8 cellular contexts compared by ENCODE assay signal in the genomic region with DNA sequence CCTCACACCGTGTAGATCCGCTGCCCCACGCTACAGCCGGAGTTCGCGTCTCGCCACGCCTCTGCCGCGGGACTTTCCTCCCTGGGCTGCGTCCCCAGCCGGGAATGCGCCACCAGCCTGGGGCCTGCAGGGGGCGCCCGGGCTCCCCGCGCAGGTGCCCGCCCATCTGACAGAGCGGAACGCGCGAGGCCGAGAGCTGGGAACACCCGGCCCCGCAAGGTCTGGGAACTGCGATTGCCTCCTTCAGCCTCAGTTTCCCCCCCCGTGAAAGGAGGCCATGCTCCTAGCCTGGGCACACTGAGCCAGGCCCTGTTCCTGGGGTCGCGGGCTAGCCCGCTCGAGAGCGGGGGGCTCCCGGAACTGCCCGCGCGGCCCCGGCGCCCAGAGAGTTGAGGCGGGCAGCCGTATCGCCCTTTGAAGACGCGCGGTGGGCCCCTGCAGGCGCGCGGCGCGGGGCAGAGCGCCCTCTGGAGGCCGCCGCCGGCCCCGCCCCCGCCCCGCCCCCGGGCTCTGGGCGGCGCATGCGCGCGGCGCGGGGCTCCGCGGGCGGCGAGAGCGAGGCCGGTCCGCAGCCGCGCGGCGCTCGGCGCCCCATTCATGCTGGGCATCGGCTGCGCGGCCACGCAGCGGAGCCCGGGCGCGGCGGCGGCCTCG. TPM values are rescaled to one million over a fixed set of nuclear protein-coding genes. Genes with fewer than 3 reads are reported as not detected.
A peak's percentile ranks its signal among the peaks of the same experiment; 100 is the strongest.
DNase-seq lines count a peak whose midpoint lies in the region; ATAC-seq and TF ChIP-seq lines count a peak whose summit lies in the region.

A gene (plus strand): TSS at position 594 of the 654 bp plus-strand sequence. CDS start 5,479 bp downstream, outside the sequence.

- TF ChIP-seq CTCF in Peyer's patch (IDR thresholded peaks at IDR 0.05) (peak; percentile 82 to 99 (median 96)), fibroblast of mammary gland (conservative IDR thresholded peaks at IDR 0.05; ENCODE audit: control insufficient read depth, insufficient read depth, low read depth, low read length) (peak; percentile 57), nephron (IDR thresholded peaks at IDR 0.05; ENCODE audit: unreplicated experiment in 3 of 3) (peak; percentile 84 to 87 (median 86))

- WGBS in HUES64, result under 1% methylated on average over 88 of the region's 88 CpGs

- peaks cover 12% of the 10 kb centered on the region for H3K4me1 Mint-ChIP-seq in nephron
- peaks cover 25% of the 10 kb centered on the region for H3K4me1 Mint-ChIP-seq in stimulated activated naive CD8-positive, alpha-beta T cell treated with anti-CD3 and anti-CD28 coated beads, Interleukin-15, Interleukin-2, amounts not matched to agents 100 ng/mL and 50 ng/mL, for 24 hours (ENCODE audit: low read depth)

- peak within 1 kb of the TSS; percentile 75 to 85 (median 81) for H3K4me3 Mint-ChIP-seq in nephron
- H3K4me3 Mint-ChIP-seq in stimulated activated naive CD8-positive, alpha-beta T cell treated with anti-CD3 and anti-CD28 coated beads, Interleukin-15, Interleukin-2, amounts not matched to agents 100 ng/mL and 50 ng/mL, for 24 hours, result peak within 1 kb of the TSS; percentile 78

- H3K4me1 ChIP-seq in HUES64 (ENCODE audit: insufficient read depth, low read length) (peaks cover 12% of the 10 kb centered on the region; the same call in 1 of the 2 replicates), Peyer's patch (peaks cover 0 to 35% (median 8%) of the 10 kb centered on the region in 4 donors)

- no peak within 1 kb of the TSS for H3K27ac Mint-ChIP-seq in nephron
- H3K27ac Mint-ChIP-seq in stimulated activated naive CD8-positive, alpha-beta T cell treated with anti-CD3 and anti-CD28 coated beads, Interleukin-15, Interleukin-2, amounts not matched to agents 100 ng/mL and 50 ng/mL, for 24 hours, result peak within 1 kb of the TSS; percentile 78

- peak within 1 kb of the TSS; percentile 66 for H3K9ac ChIP-seq in HUES64 (ENCODE audit: low read depth, low read length)

- H3K27me3 ChIP-seq in HUES64 (ENCODE audit: insufficient read depth, low read length) (peaks cover 13% of the 10 kb centered on the region), Peyer's patch (no peaks in the 10 kb centered on the region)

- peaks cover 36% of the 10 kb centered on the region for H3K27me3 Mint-ChIP-seq in nephron (ENCODE audit: low read depth)
- peaks cover 13% of the 10 kb centered on the region for H3K27me3 Mint-ChIP-seq in stimulated activated naive CD8-positive, alpha-beta T cell treated with anti-CD3 and anti-CD28 coated beads, Interleukin-15, Interleukin-2, amounts not matched to agents 100 ng/mL and 50 ng/mL, for 24 hours

- H3K9me3 Mint-ChIP-seq in nephron, result peaks cover 3% of the 10 kb centered on the region
- H3K9me3 Mint-ChIP-seq in stimulated activated naive CD8-positive, alpha-beta T cell treated with anti-CD3 and anti-CD28 coated beads, Interleukin-15, Interleukin-2, amounts not matched to agents 100 ng/mL and 50 ng/mL, for 24 hours, result no peaks in the 10 kb centered on the region

- DNase-seq in DMS153 treated with DMSO at 0.1 percent for 48 hours (lab: John Stamatoyannopoulos, UW; ENCODE audit: unreplicated experiment) (peak; percentile 45), Peyer's patch (peak; percentile 82 to 94 (median 89)), activated T-helper 1 cell treated with Interleukin-2 at 50 U/mL for 16 hours (ENCODE audit: low read depth) (peak; percentile 82), fibroblast of mammary gland (ENCODE audit: low read depth) (peak; percentile 72)

- no peaks in the 10 kb centered on the region for H3K36me3 ChIP-seq in HUES64 (ENCODE audit: insufficient read depth, low read length)
- no peaks in the 10 kb centered on the region for H3K36me3 ChIP-seq in Peyer's patch

- H3K4me3 ChIP-seq in HUES64 (ENCODE audit: low read length), result peak within 1 kb of the TSS; percentile 77
- H3K4me3 ChIP-seq in Peyer's patch, result peak within 1 kb of the TSS; percentile 60 to 85 (median 68)
- peak within 1 kb of the TSS; percentile 68 for H3K4me3 ChIP-seq in fibroblast of mammary gland (ENCODE audit: control insufficient read depth, low read depth, low read length)

- H3K9me3 ChIP-seq in HUES64 (ENCODE audit: insufficient read depth, low read depth, low read length) (no peaks in the 10 kb centered on the region), Peyer's patch (no peaks in the 10 kb centered on the region)

- peak in 1 of 2 donors; percentile 14 for TF ChIP-seq POLR2A in Peyer's patch (IDR thresholded peaks at IDR 0.05)

- ATAC-seq in GM21447 (IDR thresholded peaks at IDR 0.05; ENCODE audit: unreplicated experiment), result peak; percentile 70

- no peaks in the 10 kb centered on the region for H3K36me3 Mint-ChIP-seq in nephron (ENCODE audit: low read depth)
- no peaks in the 10 kb centered on the region for H3K36me3 Mint-ChIP-seq in stimulated activated naive CD8-positive, alpha-beta T cell treated with anti-CD3 and anti-CD28 coated beads, Interleukin-15, Interleukin-2, amounts not matched to agents 100 ng/mL and 50 ng/mL, for 24 hours (ENCODE audit: low read depth)

- H3K27ac ChIP-seq in HUES64 (ENCODE audit: low read depth, low read length), result no peak within 1 kb of the TSS
- peak within 1 kb of the TSS; percentile 87 to 91 (median 88) for H3K27ac ChIP-seq in Peyer's patch

RNA-seq across cellular contexts. Expression of the gene that starts here (rescaled TPM):
- polyA plus RNA-seq in HUES64 (2013, experiment 1 of 2), result 27.3 TPM
- 34.0 TPM for polyA plus RNA-seq in HUES64 (2013, experiment 2 of 2)
- total RNA-seq in Peyer's patch, result 10 to 100 TPM; 30.1 to 54.5 (median 44.6) TPM
